In the genomic region with DNA sequence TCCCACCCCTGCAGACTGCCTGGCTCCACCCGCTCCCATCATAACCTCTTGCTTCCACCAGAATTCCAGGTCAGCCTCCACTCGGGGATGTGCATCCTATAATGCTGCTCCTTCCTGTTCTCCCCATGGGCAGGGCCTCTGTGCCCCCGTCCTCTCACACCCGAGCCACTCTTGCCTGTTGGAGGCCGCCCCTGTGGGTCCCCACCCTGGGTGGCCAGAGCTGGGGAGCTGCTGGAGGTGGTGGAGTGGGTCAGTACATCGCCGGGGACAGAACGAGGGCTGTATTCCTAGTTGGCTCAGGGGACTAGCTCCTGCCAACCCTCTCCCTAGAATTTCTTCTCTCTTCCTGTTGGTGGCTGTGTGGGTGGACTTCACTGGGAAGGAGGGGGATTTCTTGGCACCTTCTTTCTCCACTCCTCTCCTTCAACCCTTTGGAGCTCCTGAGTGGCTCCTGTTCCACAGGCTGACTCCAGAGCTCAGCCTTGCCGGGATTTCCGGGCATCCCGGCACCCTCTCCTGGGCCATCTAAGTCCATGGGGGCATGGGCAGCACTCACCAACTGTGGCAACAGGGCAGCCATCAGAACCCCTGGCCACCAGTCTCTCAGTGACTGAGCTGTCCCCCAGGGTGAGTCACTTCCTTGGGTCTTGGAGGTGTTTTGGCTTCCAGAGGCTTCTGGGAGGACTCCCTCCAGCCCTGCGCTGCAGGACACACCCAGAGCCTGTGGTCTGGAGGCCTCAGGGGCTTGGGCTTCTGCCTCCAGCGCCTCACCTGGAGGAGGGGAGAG, we compare ENCODE assay signal across 1 cellular context.
TF ChIP-seq lines count a peak whose summit lies in the region.

No MANE protein-coding gene starts in this region.

TF ChIP-seq in WTC11, 78 proteins besides CTCF, POLR2A, EP300 and RAD21 (continued from another document):
- TF ChIP-seq, protein P1, sequence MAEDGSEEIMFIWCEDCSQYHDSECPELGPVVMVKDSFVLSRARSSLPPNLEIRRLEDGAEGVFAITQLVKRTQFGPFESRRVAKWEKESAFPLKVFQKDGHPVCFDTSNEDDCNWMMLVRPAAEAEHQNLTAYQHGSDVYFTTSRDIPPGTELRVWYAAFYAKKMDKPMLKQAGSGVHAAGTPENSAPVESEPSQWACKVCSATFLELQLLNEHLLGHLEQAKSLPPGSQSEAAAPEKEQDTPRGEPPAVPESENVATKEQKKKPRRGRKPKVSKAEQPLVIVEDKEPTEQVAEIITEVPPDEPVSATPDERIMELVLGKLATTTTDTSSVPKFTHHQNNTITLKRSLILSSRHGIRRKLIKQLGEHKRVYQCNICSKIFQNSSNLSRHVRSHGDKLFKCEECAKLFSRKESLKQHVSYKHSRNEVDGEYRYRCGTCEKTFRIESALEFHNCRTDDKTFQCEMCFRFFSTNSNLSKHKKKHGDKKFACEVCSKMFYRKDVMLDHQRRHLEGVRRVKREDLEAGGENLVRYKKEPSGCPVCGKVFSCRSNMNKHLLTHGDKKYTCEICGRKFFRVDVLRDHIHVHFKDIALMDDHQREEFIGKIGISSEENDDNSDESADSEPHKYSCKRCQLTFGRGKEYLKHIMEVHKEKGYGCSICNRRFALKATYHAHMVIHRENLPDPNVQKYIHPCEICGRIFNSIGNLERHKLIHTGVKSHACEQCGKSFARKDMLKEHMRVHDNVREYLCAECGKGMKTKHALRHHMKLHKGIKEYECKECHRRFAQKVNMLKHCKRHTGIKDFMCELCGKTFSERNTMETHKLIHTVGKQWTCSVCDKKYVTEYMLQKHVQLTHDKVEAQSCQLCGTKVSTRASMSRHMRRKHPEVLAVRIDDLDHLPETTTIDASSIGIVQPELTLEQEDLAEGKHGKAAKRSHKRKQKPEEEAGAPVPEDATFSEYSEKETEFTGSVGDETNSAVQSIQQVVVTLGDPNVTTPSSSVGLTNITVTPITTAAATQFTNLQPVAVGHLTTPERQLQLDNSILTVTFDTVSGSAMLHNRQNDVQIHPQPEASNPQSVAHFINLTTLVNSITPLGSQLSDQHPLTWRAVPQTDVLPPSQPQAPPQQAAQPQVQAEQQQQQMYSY (CRISPR knock-in tag; IDR thresholded peaks at IDR 0.05), result peak; percentile 92
